In genomic region chr2:196086517-196087368, GRCh38 we compare ENCODE assay signal across 25 cellular contexts. TPM values are rescaled to one million over a fixed set of nuclear protein-coding genes. Genes with fewer than 3 reads are reported as not detected.
DNase-seq lines count a peak whose midpoint lies in the region; ATAC-seq, FAIRE-seq and TF ChIP-seq lines count a peak whose summit lies in the region.
"Had no signal": no experiment of that assay in that cellular context is flagged by ENCODE, and none has a peak within 500 bp of the region (broad histone marks: within the 10 kb centered on the region; RNA-seq: fewer than 3 reads in every experiment).

No MANE protein-coding gene starts in this region.

- no peak overlapping the region for H3K4me3 ChIP-seq in dorsolateral prefrontal cortex
- H3K4me3 ChIP-seq: esophagus muscularis mucosa, mucosa of descending colon, PC-9, sigmoid colon, upper lobe of right lung had no signal

- CTCF ChIA-PET in activated CD8-positive, alpha-beta T cell treated with anti-CD3 and anti-CD28 coated beads, Interleukin-2, amount 10 ng/mL, durations not matched to agents 7 days and 5 days (lab: Charles Lee): interaction anchor here (1.0 to 2.3 kb wide), 5 partner anchors 9 to 368 kb away, joined by 3 to 18 read pairs (median 5); partner anchors contain the start of gene DNAH7
- CTCF ChIA-PET in activated CD8-positive, alpha-beta T cell treated with anti-CD3 and anti-CD28 coated beads for 36 hours (lab: Charles Lee): interaction anchor here (1.3 to 1.6 kb wide), 4 partner anchors 8 to 37 kb away, joined by 4 to 10 read pairs (median 4); partner anchors contain the start of gene DNAH7

- no peaks in the 10 kb centered on the region for H3K27me3 ChIP-seq in dorsolateral prefrontal cortex
- H3K27me3 ChIP-seq: sigmoid colon, upper lobe of right lung had no signal

- DNase-seq in activated CD8-positive, alpha-beta T cell treated with anti-CD3 and anti-CD28 coated beads, Interleukin-2, amount 10 ng/mL, durations not matched to agents 7 days and 5 days: no peak
- DNase-seq in activated CD8-positive, alpha-beta T cell treated with anti-CD3 and anti-CD28 coated beads for 36 hours: no peak
- DNase-seq in dorsolateral prefrontal cortex (no peak), NCI-H2081 (lab: John Stamatoyannopoulos, UW) (no peak)
- DNase-seq: AML-193; cerebellar nuclear complex; hippocampal formation; mucosa of descending colon; NCI-H187 treated with DMSO at 0.1 percent for 48 hours; NCI-H226; NCI-H774; PC-9; posterior cingulate gyrus; SHP77 treated with DMSO at 0.1 percent for 48 hours; sigmoid colon; stimulated activated CD8-positive, alpha-beta memory T cell treated with anti-CD3 and anti-CD28 coated beads, Interleukin-4, amount 100 ng/mL, for 48 hours; substantia nigra; upper lobe of right lung had no signal

- peak; percentile 87 for FAIRE-seq in colon (lab: Jason Lieb, UNC)
- FAIRE-seq: islet of Langerhans had no signal

- ATAC-seq in activated CD8-positive, alpha-beta T cell treated with anti-CD3 and anti-CD28 coated beads, Interleukin-2, amount 10 ng/mL, durations not matched to agents 7 days and 5 days: peak; percentile 36
- no peak for ATAC-seq in activated CD8-positive, alpha-beta T cell treated with anti-CD3 and anti-CD28 coated beads for 36 hours
- ATAC-seq in GM19467 (IDR thresholded peaks at IDR 0.05; ENCODE audit: unreplicated experiment): peak; percentile 63
- ATAC-seq in HG03354 (IDR thresholded peaks at IDR 0.05; ENCODE audit: poor library complexity, severe bottlenecking, unreplicated experiment): peak; percentile 73
- no peak for ATAC-seq in HG02973 (IDR thresholded peaks at IDR 0.05; ENCODE audit: unreplicated experiment)
- ATAC-seq: activated CD4-positive, CD25-positive, alpha-beta regulatory T cell treated with anti-CD3 and anti-CD28 coated beads, Interleukin-2, amount 50 U/mL, for 24 hours; mucosa of descending colon; upper lobe of right lung had no signal

- no peak overlapping the region for H3K27ac Mint-ChIP-seq in activated CD8-positive, alpha-beta T cell treated with anti-CD3 and anti-CD28 coated beads, Interleukin-2, amount 10 ng/mL, durations not matched to agents 7 days and 5 days
- no peak overlapping the region for H3K27ac Mint-ChIP-seq in activated CD8-positive, alpha-beta T cell treated with anti-CD3 and anti-CD28 coated beads for 36 hours

- intact Hi-C loops in activated CD8-positive, alpha-beta T cell treated with anti-CD3 and anti-CD28 coated beads for 36 hours (cut with micrococcal nuclease): no loop called here
- intact Hi-C loops in dorsolateral prefrontal cortex (cut with DNase I): loop anchor here in 1 of 2 donors (10.0 kb wide), 1 partner anchor 668 kb away; no protein-coding TSS in a partner anchor

- peaks cover 21% of the 10 kb centered on the region for H3K36me3 Mint-ChIP-seq in activated CD8-positive, alpha-beta T cell treated with anti-CD3 and anti-CD28 coated beads, Interleukin-2, amount 10 ng/mL, durations not matched to agents 7 days and 5 days (ENCODE audit: low read depth)
- peaks cover 5% of the 10 kb centered on the region for H3K36me3 Mint-ChIP-seq in activated CD8-positive, alpha-beta T cell treated with anti-CD3 and anti-CD28 coated beads for 36 hours (ENCODE audit: low read depth)

- TF ChIP-seq CTCF in activated CD8-positive, alpha-beta T cell treated with anti-CD3 and anti-CD28 coated beads for 36 hours (IDR thresholded peaks at IDR 0.05): no peak
- no peak for TF ChIP-seq CTCF in dorsolateral prefrontal cortex (IDR thresholded peaks at IDR 0.05 in 54 of 56, conservative IDR thresholded peaks at IDR 0.05 in 2 of 56; ENCODE audit: low read depth in 1 of 56, partially characterized antibody in 56 of 56)

- H3K4me3 Mint-ChIP-seq in activated CD8-positive, alpha-beta T cell treated with anti-CD3 and anti-CD28 coated beads, Interleukin-2, amount 10 ng/mL, durations not matched to agents 7 days and 5 days: no peak overlapping the region
- H3K4me3 Mint-ChIP-seq in activated CD8-positive, alpha-beta T cell treated with anti-CD3 and anti-CD28 coated beads for 36 hours: no peak overlapping the region

- peaks cover 22% of the 10 kb centered on the region for H3K9me3 Mint-ChIP-seq in activated CD8-positive, alpha-beta T cell treated with anti-CD3 and anti-CD28 coated beads, Interleukin-2, amount 10 ng/mL, durations not matched to agents 7 days and 5 days (ENCODE audit: insufficient read depth)
- peaks cover 30% of the 10 kb centered on the region for H3K9me3 Mint-ChIP-seq in activated CD8-positive, alpha-beta T cell treated with anti-CD3 and anti-CD28 coated beads for 36 hours

- no peaks in the 10 kb centered on the region for H3K27me3 Mint-ChIP-seq in activated CD8-positive, alpha-beta T cell treated with anti-CD3 and anti-CD28 coated beads, Interleukin-2, amount 10 ng/mL, durations not matched to agents 7 days and 5 days (ENCODE audit: low read depth)
- no peaks in the 10 kb centered on the region for H3K27me3 Mint-ChIP-seq in activated CD8-positive, alpha-beta T cell treated with anti-CD3 and anti-CD28 coated beads for 36 hours

- no peak overlapping the region for H3K27ac ChIP-seq in dorsolateral prefrontal cortex
- H3K27ac ChIP-seq: esophagus muscularis mucosa, PC-9, sigmoid colon, upper lobe of right lung had no signal

- POLR2A ChIA-PET in activated CD8-positive, alpha-beta T cell treated with anti-CD3 and anti-CD28 coated beads, Interleukin-2, amount 10 ng/mL, durations not matched to agents 7 days and 5 days (lab: Charles Lee): interaction anchor here (0.6 kb wide), 2 partner anchors 39 to 249 kb away, joined by 3 read pairs; no protein-coding TSS in a partner anchor
- POLR2A ChIA-PET in activated CD8-positive, alpha-beta T cell treated with anti-CD3 and anti-CD28 coated beads for 36 hours (lab: Charles Lee): interaction anchor here (1.0 kb wide), 1 partner anchor 57 kb away, joined by 3 read pairs; no protein-coding TSS in a partner anchor

- peaks cover 14% of the 10 kb centered on the region for H3K4me1 Mint-ChIP-seq in activated CD8-positive, alpha-beta T cell treated with anti-CD3 and anti-CD28 coated beads, Interleukin-2, amount 10 ng/mL, durations not matched to agents 7 days and 5 days (ENCODE audit: low read depth)
- H3K4me1 Mint-ChIP-seq in activated CD8-positive, alpha-beta T cell treated with anti-CD3 and anti-CD28 coated beads for 36 hours (ENCODE audit: low read depth): peaks cover 11% of the 10 kb centered on the region

RNA-seq across cellular contexts. Expression of gene DNAH7, which starts 18.1 kb away (rescaled TPM):
- not detected for total RNA-seq in activated CD8-positive, alpha-beta T cell treated with anti-CD3 and anti-CD28 coated beads, Interleukin-2, amount 10 ng/mL, durations not matched to agents 7 days and 5 days
- under 1 TPM; 0.07 TPM for total RNA-seq in activated CD8-positive, alpha-beta T cell treated with anti-CD3 and anti-CD28 coated beads for 36 hours
- 10 to 100 TPM in 115 of 120 experiments, 1 to 10 TPM in 5; 4.6 to 43.3 (median 15.6) TPM for total RNA-seq in dorsolateral prefrontal cortex

Comparison
In these comparisons a context has a peak if more than half of its experiments do, and no peak if none do; other contexts are left out.
1. ATAC-seq: peak in activated CD8-positive, alpha-beta T cell treated with anti-CD3 and anti-CD28 coated beads, Interleukin-2, amount 10 ng/mL, durations not matched to agents 7 days and 5 days (single experiment), GM19467 (single experiment) and HG03354 (single experiment); none in activated CD8-positive, alpha-beta T cell treated with anti-CD3 and anti-CD28 coated beads for 36 hours (single experiment) and HG02973 (single experiment).
2. RNA of gene DNAH7, which starts 18.1 kb away (total RNA-seq): 4.6 to 43.3 TPM in dorsolateral prefrontal cortex; 0.07 TPM in activated CD8-positive, alpha-beta T cell treated with anti-CD3 and anti-CD28 coated beads for 36 hours and not detected in activated CD8-positive, alpha-beta T cell treated with anti-CD3 and anti-CD28 coated beads, Interleukin-2, amount 10 ng/mL, durations not matched to agents 7 days and 5 days; every median in the first group is over 4 times any median in the second.